In the genomic region with DNA sequence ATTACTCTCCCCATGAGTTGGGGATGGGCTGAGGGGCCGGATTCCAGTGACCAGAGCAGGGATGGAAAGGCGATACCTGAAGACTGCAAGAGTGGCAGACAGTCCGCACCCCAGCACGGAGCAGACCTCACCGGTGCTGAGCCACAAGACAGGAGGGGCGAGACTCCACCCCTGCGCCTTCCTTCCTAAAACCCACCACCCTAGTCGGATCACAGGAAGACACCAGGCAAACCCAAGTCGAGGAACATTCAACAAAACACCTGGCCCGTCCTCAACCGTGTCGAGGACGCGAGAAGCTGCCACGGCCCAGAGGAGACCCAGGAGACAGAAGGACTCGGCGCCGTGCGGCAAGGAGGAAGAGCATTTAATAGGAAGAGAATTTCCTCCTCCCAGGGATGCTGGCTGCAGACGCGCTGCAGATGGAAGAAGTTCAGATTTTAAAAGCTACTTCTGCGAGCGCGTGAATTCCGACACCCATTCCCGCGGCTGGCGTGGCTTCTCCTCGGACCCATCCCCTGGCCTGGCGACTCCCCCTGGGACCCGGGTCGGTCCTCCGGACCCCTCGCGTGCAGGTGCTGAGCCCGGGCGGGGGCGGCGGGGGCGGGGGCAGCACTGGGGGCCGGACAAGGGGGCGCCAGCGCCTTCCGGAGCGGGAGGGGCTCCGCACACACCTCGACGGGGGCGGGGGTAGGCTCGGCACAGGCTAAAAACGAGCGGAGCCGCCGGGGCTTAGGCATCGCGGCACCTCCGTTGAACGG, we compare ENCODE assay signal across 17 cellular contexts. TPM values are rescaled to one million over a fixed set of nuclear protein-coding genes. Genes with fewer than 3 reads are reported as not detected.
DNase-seq lines count a peak whose midpoint lies in the region; ATAC-seq, FAIRE-seq and TF ChIP-seq lines count a peak whose summit lies in the region.
"Had no signal": no experiment of that assay in that cellular context is flagged by ENCODE, and none has a peak within 500 bp of the region (broad histone marks: within the 10 kb centered on the region; RNA-seq: fewer than 3 reads in every experiment).

No MANE protein-coding gene starts in this region.

- no peak overlapping the region for H3K9ac ChIP-seq in GM23248

- H3K9me3 Mint-ChIP-seq in brain (peaks cover 0 to 6% (median 2%) of the 10 kb centered on the region in 5 experiments), mesothelial cell of epicardium (no peaks in the 10 kb centered on the region)

- H3K27me3 Mint-ChIP-seq in brain (peaks cover 77% of the 10 kb centered on the region), mesothelial cell of epicardium (ENCODE audit: low read depth) (peaks cover 85% of the 10 kb centered on the region)

- H3K27ac ChIP-seq in A549 (no peak overlapping the region), GM23248 (no peak overlapping the region), thyroid gland (no peak overlapping the region), prostate gland (no peak overlapping the region)
- H3K27ac ChIP-seq: ascending aorta, left ventricle myocardium inferior, tibial nerve had no signal

- ATAC-seq in A549 (no peak), GM19324 (IDR thresholded peaks at IDR 0.05; ENCODE audit: low FRiP score, unreplicated experiment) (no peak)
- ATAC-seq: HCT116 had no signal

- no peak for TF ChIP-seq POLR2A in A549 (IDR thresholded peaks at IDR 0.05; ENCODE audit: low read length)
- no peak for TF ChIP-seq POLR2A in thyroid gland (IDR thresholded peaks at IDR 0.05)
- TF ChIP-seq POLR2A in prostate gland (IDR thresholded peaks at IDR 0.05): no peak

- no peak overlapping the region for H2AFZ ChIP-seq in GM23248

- CTCF ChIA-PET in A549 (lab: Yijun Ruan, JAX): interaction anchor here (0.7 to 1.4 kb wide), 2 partner anchors 17 to 223 kb away, joined by 3 to 4 read pairs; no protein-coding TSS in a partner anchor

- no peak overlapping the region for H3K27ac Mint-ChIP-seq in brain
- H3K27ac Mint-ChIP-seq in mesothelial cell of epicardium: no peak overlapping the region

- H3K79me2 ChIP-seq in GM23248 (ENCODE audit: insufficient read depth): no peaks in the 10 kb centered on the region

- no peak for TF ChIP-seq RAD21 in A549 (conservative IDR thresholded peaks at IDR 0.05 in 1 of 2, IDR thresholded peaks at IDR 0.05 in 1 of 2)

- H3K36me3 ChIP-seq in GM23248 (ENCODE audit: low read depth) (no peaks in the 10 kb centered on the region), thyroid gland (no peaks in the 10 kb centered on the region), prostate gland (no peaks in the 10 kb centered on the region)
- H3K36me3 ChIP-seq: ascending aorta, left ventricle myocardium inferior, tibial nerve had no signal

- WGBS in A549 (ENCODE audit: missing lambda C conversion rate): 75% methylated on average over 31 of the region's 58 CpGs
- 7 to 11% methylated on average over 38 to 56 of the region's 58 CpGs for WGBS in GM23248 (ENCODE audit: low coverage in 1 of 2, low lambda C conversion rate in 2 of 2, missing lambda C conversion rate in 2 of 2), 2 experiments
- 23 to 26% methylated on average over 27 of the region's 58 CpGs for WGBS in thyroid gland, 2 donors
- 7% methylated on average over 40 of the region's 58 CpGs for WGBS in prostate gland

- H3K36me3 Mint-ChIP-seq in brain (no peaks in the 10 kb centered on the region), mesothelial cell of epicardium (no peaks in the 10 kb centered on the region)

- H3K4me1 ChIP-seq in A549 (no peaks in the 10 kb centered on the region; the same call in 2 of the 3 replicates), GM23248 (ENCODE audit: insufficient read depth) (no peaks in the 10 kb centered on the region), thyroid gland (peaks cover 4 to 20% of the 10 kb centered on the region in 2 donors), prostate gland (replicated peaks) (no peaks in the 10 kb centered on the region)
- H3K4me1 ChIP-seq: ascending aorta had no signal

- in situ Hi-C loops in GM23248 (cut with MboI): no loop called here

- peaks cover 22% of the 10 kb centered on the region for H3K4me1 Mint-ChIP-seq in brain
- peaks cover 19% of the 10 kb centered on the region for H3K4me1 Mint-ChIP-seq in mesothelial cell of epicardium

- H3K27me3 ChIP-seq in GM23248 (replicated peaks; ENCODE audit: insufficient read depth) (peaks cover 57% of the 10 kb centered on the region), thyroid gland (peaks cover 13% of the 10 kb centered on the region), prostate gland (replicated peaks; ENCODE audit: insufficient read depth) (peaks cover 27% of the 10 kb centered on the region)
- H3K27me3 ChIP-seq: ascending aorta had no signal

- intact Hi-C loops in thyroid gland (cut with DNase I) (no loop called here), prostate gland (cut with DNase I) (no loop called here)

- H3K4me3 ChIP-seq in A549 (no peak overlapping the region; the same call in 2 of the 3 replicates), GM23248 (no peak overlapping the region), thyroid gland (replicated peaks in 1 of 3) (no peak overlapping the region), prostate gland (no peak overlapping the region)

- DNase-seq in A549 (ENCODE audit: low read depth in 1 of 2, low spot score in 1 of 2) (no peak), GM23248 (peak; percentile 19), mesothelial cell of epicardium (ENCODE audit: low spot score in 2 of 2, unreplicated experiment in 2 of 2) (no peak), thyroid gland (no peak), prostate gland (ENCODE audit: low spot score) (no peak), SIG-M5 treated with dmso at 0.1 percent for 504 hours (lab: John Stamatoyannopoulos, UW; ENCODE audit: unreplicated experiment) (no peak)
- DNase-seq: activated CD4-positive, CD25-positive, alpha-beta regulatory T cell treated with anti-CD3 and anti-CD28 coated beads, Interleukin-2, amount 50 U/mL, for 72 hours; activated T-cell treated with anti-CD3 and anti-CD28 coated beads, Interleukin-2, amount 50 U/mL, for 1 hour; hippocampal formation; left ventricle myocardium inferior; NCI-H1092 had no signal

- POLR2A ChIA-PET in A549 (lab: Yijun Ruan, JAX): no interaction called here

- H3K4me2 ChIP-seq in A549: peak overlapping the region; percentile 86; the same call in 1 of the 3 replicates
- no peak overlapping the region for H3K4me2 ChIP-seq in GM23248 (ENCODE audit: unreplicated experiment)

- H4K20me1 ChIP-seq in GM23248 (ENCODE audit: insufficient read depth): no peaks in the 10 kb centered on the region

- H3K9me3 ChIP-seq in A549 (no peaks in the 10 kb centered on the region), GM23248 (ENCODE audit: low read depth) (no peaks in the 10 kb centered on the region), thyroid gland (no peaks in the 10 kb centered on the region), prostate gland (no peaks in the 10 kb centered on the region)
- H3K9me3 ChIP-seq: ascending aorta, left ventricle myocardium inferior had no signal

- no peak for FAIRE-seq in A549 (lab: Jason Lieb, UNC)

- H3K9me2 ChIP-seq in GM23248 (ENCODE audit: insufficient read depth): no peaks in the 10 kb centered on the region

- peak overlapping the region; percentile 68 to 78 (median 77) for H3K4me3 Mint-ChIP-seq in brain
- H3K4me3 Mint-ChIP-seq in mesothelial cell of epicardium: peak overlapping the region; percentile 39

- TF ChIP-seq EP300 in A549 (IDR thresholded peaks at IDR 0.05): no peak

- H3F3A ChIP-seq in GM23248 (ENCODE audit: insufficient read depth): no peaks in the 10 kb centered on the region

- no peak for TF ChIP-seq CTCF in A549 (IDR thresholded peaks at IDR 0.05)
- no peak for TF ChIP-seq CTCF in brain (conservative IDR thresholded peaks at IDR 0.05)
- no peak for TF ChIP-seq CTCF in mesothelial cell of epicardium (IDR thresholded peaks at IDR 0.05; ENCODE audit: unreplicated experiment)
- no peak for TF ChIP-seq CTCF in thyroid gland (IDR thresholded peaks at IDR 0.05)
- TF ChIP-seq CTCF in prostate gland (IDR thresholded peaks at IDR 0.05): no peak

TF ChIP-seq in A549, 52 proteins besides CTCF, POLR2A, EP300 and RAD21 (continues in another document):
- no peak for TF ChIP-seq HDAC2 (IDR thresholded peaks at IDR 0.05)

RNA-seq across cellular contexts. Expression of gene UTF1, which starts 0.6 kb away (rescaled TPM):
- polyA plus RNA-seq in A549 (2011; rRNA removed): not detected in 2 replicates
- polyA plus RNA-seq in A549 (2012; cell fraction: cytosol; rRNA removed): not detected in 2 replicates
- not detected in 2 replicates for polyA plus RNA-seq in A549 (2012; cell fraction: nucleus; rRNA removed)
- polyA plus RNA-seq in A549 (2017; fragmentation: RNase III; extraction: RNeasy Plus Mini Kit Qiagen cat#74134 plus additional on column Dnase treatment): not detected in 3 replicates
- polyA minus RNA-seq in A549 (2011; rRNA and poly(A)+ RNA removed): not detected in 2 replicates
- not detected in 2 replicates for total RNA-seq in GM23248 (2014; rRNA removed; shearing (Covaris generic))
- polyA plus RNA-seq in GM23248 (2016; fragmentation: Nextera tagmentation; extraction: Ambion mirVana): not detected in 2 replicates
- not detected for polyA plus RNA-seq in brain (ENCODE audit: insufficient read depth, low read depth, low replicate concordance)
- not detected in 3 replicates for total RNA-seq in mesothelial cell of epicardium
- not detected for total RNA-seq in thyroid gland
- 1 to 10 TPM in 1 of 2 donors, not detected in 1; 9.2 TPM for total RNA-seq in prostate gland
- total RNA-seq: ascending aorta, left ventricle myocardium inferior, renal cortical epithelial cell, tibial nerve had no signal

RNA-seq across cellular contexts. Expression of gene VENTX, which starts 8.2 kb away (rescaled TPM):
- polyA plus RNA-seq in A549 (2011; rRNA removed): not detected in 2 replicates
- not detected in 2 replicates for polyA plus RNA-seq in A549 (2012; cell fraction: cytosol; rRNA removed)
- polyA plus RNA-seq in A549 (2012; cell fraction: nucleus; rRNA removed): not detected in 2 replicates
- polyA plus RNA-seq in A549 (2017; fragmentation: RNase III; extraction: RNeasy Plus Mini Kit Qiagen cat#74134 plus additional on column Dnase treatment): not detected in 3 replicates
- polyA minus RNA-seq in A549 (2011; rRNA and poly(A)+ RNA removed): not detected in 2 replicates
- not detected in 2 replicates for total RNA-seq in GM23248 (2014; rRNA removed; shearing (Covaris generic))
- not detected in 2 replicates for polyA plus RNA-seq in GM23248 (2016; fragmentation: Nextera tagmentation; extraction: Ambion mirVana)
- polyA plus RNA-seq in brain (ENCODE audit: insufficient read depth, low read depth, low replicate concordance): not detected
- total RNA-seq in mesothelial cell of epicardium: 0.07 to 0.09 TPM in 2 of 3 replicates, not detected in the other
- total RNA-seq in thyroid gland: 1 to 10 TPM in 1 of 4 donors, under 1 TPM in 2, not detected in 1; 0.40 to 1.3 (median 0.63) TPM
- 1 to 10 TPM in 1 of 2 donors, under 1 TPM in 1; 0.18 to 1.8 TPM for total RNA-seq in prostate gland
- total RNA-seq: renal cortical epithelial cell had no signal

RNA-seq across cellular contexts. Expression of gene ADAM8, which starts 47.2 kb away (rescaled TPM):
- polyA plus RNA-seq in A549 (2011; rRNA removed): 1.4 TPM in 2 replicates
- polyA plus RNA-seq in A549 (2012; cell fraction: cytosol; rRNA removed): 2.2 and 4.0 TPM in 2 replicates
- polyA plus RNA-seq in A549 (2012; cell fraction: nucleus; rRNA removed): 39.8 and 45.3 TPM in 2 replicates
- polyA plus RNA-seq in A549 (2017; fragmentation: RNase III; extraction: RNeasy Plus Mini Kit Qiagen cat#74134 plus additional on column Dnase treatment): 4.1 to 5.2 TPM (median 4.4 TPM) in 3 replicates
- polyA minus RNA-seq in A549 (2011; rRNA and poly(A)+ RNA removed): 0.66 and 1.2 TPM in 2 replicates
- total RNA-seq in GM23248 (2014; rRNA removed; shearing (Covaris generic)): 0.25 and 0.76 TPM in 2 replicates
- 0.19 TPM in 1 of 2 replicates, not detected in the other for polyA plus RNA-seq in GM23248 (2016; fragmentation: Nextera tagmentation; extraction: Ambion mirVana)
- polyA plus RNA-seq in brain (ENCODE audit: insufficient read depth, low read depth, low replicate concordance): 0.15 TPM
- total RNA-seq in mesothelial cell of epicardium: 14.3 to 16.9 TPM (median 16.9 TPM) in 3 replicates
- total RNA-seq in thyroid gland: 1 to 10 TPM; 1.6 to 9.8 (median 2.6) TPM
- total RNA-seq in prostate gland: 1 to 10 TPM; 7.2 to 7.4 TPM
